In genomic region chr2:84970956-84971798, GRCh38 we compare ENCODE assay signal across 8 cellular contexts. TPM values are rescaled to one million over a fixed set of nuclear protein-coding genes. Genes with fewer than 3 reads are reported as not detected.
DNase-seq lines count a peak whose midpoint lies in the region; ATAC-seq and TF ChIP-seq lines count a peak whose summit lies in the region.

Gene KCMF1, plus strand, starts transcription at chr2:84971161. Its CDS starts 291 bp downstream, at chr2:84971452.

- H3K27me3 Mint-ChIP-seq in WTC11 (ENCODE audit: low read depth) = no peaks in the 10 kb centered on the region

- CTCF ChIA-PET in HEK293 (lab: Yijun Ruan, JAX) = no interaction called here
- CTCF ChIA-PET in WTC11 (lab: Charles Lee) = interaction anchor here (0.7 to 4.9 kb wide), 3 partner anchors 11 to 45 kb away, joined by 4 to 32 read pairs (median 7); no protein-coding TSS in a partner anchor

- DNase-seq in GM13976 (ENCODE audit: low spot score) = peak; percentile 90
- peak; percentile 86 for DNase-seq in NB4 (ENCODE audit: low read depth)
- DNase-seq in WTC11 (ENCODE audit: low spot score) = peak; percentile 74
- DNase-seq in breast epithelium (ENCODE audit: low spot score in 2 of 2) = peak; percentile 60 to 62
- peak; percentile 90 for DNase-seq in iPS-NIHi11 (ENCODE audit: low spot score)
- DNase-seq in foreskin melanocyte = no peak

- H3K27me3 ChIP-seq in breast epithelium (no peaks in the 10 kb centered on the region), skeletal muscle tissue (ENCODE audit: control insufficient read depth in 3 of 3, insufficient read depth in 3 of 3, low read length in 3 of 3) (no peaks in the 10 kb centered on the region)

- H3K9me3 ChIP-seq in HEK293 (ENCODE audit: control insufficient read depth, insufficient read depth, low read depth, low read length) (no peaks in the 10 kb centered on the region), breast epithelium (no peaks in the 10 kb centered on the region), skeletal muscle tissue (ENCODE audit: control insufficient read depth in 3 of 3, low read length in 3 of 3) (no peaks in the 10 kb centered on the region)

- peak within 1 kb of the TSS; percentile 95 to 98 (median 97) for H3K9ac ChIP-seq in skeletal muscle tissue (ENCODE audit: low read depth in 1 of 3, low read length in 3 of 3)

- peaks cover 10% of the 10 kb centered on the region for H3K4me1 ChIP-seq in HEK293 (ENCODE audit: control insufficient read depth, insufficient read depth, low read length)
- H3K4me1 ChIP-seq in breast epithelium = peaks cover 0 to 4% of the 10 kb centered on the region in 2 donors
- peaks cover 25 to 36% (median 25%) of the 10 kb centered on the region in 3 donors for H3K4me1 ChIP-seq in skeletal muscle tissue (ENCODE audit: control insufficient read depth in 3 of 3, insufficient read depth in 3 of 3, low read length in 3 of 3)

- peak; percentile 66 for ATAC-seq in WTC11

- POLR2A ChIA-PET in HEK293 (lab: Yijun Ruan, JAX) = interaction anchor here (0.6 to 6.6 kb wide), 9 partner anchors 8 to 383 kb away, joined by 3 to 59 read pairs (median 3); partner anchors contain the start of genes ELMOD3 and RETSAT
- POLR2A ChIA-PET in WTC11 (lab: Charles Lee) = interaction anchor here (0.7 to 6.7 kb wide), 5 partner anchors 12 to 82 kb away, joined by 3 to 90 read pairs (median 4); no protein-coding TSS in a partner anchor

- peaks cover 21% of the 10 kb centered on the region for H3K36me3 Mint-ChIP-seq in WTC11

- peak within 1 kb of the TSS; percentile 100 for H3K27ac Mint-ChIP-seq in WTC11

- TF ChIP-seq CTCF in GM13976 (IDR thresholded peaks at IDR 0.05; ENCODE audit: borderline replicate concordance, control extremely low read depth, extremely low read depth, insufficient read depth, missing control alignments) (no peak), HEK293 (tag by site-specific recombination; IDR thresholded peaks at IDR 0.05) (no peak), NB4 (IDR thresholded peaks at IDR 0.05; ENCODE audit: low read depth, low read length) (no peak), WTC11 (IDR thresholded peaks at IDR 0.05) (no peak), breast epithelium (IDR thresholded peaks at IDR 0.05) (no peak)

- H3K4me1 Mint-ChIP-seq in WTC11 = peaks cover 57% of the 10 kb centered on the region

- H3K4me3 ChIP-seq in HEK293 (ENCODE audit: low read depth, low read length) (peak within 1 kb of the TSS; percentile 86), NB4 (ENCODE audit: low read depth, low read length) (peak within 1 kb of the TSS; percentile 76), breast epithelium (peak within 1 kb of the TSS; percentile 74 to 98 (median 91)), skeletal muscle tissue (ENCODE audit: low read length in 3 of 3) (peak within 1 kb of the TSS; percentile 88 to 93 (median 93))

- peak within 1 kb of the TSS; percentile 99 for H3K4me3 Mint-ChIP-seq in WTC11

- intact Hi-C loops in breast epithelium (cut with DNase I; ENCODE audit: low total_unique reads) = no loop called here

- peak within 1 kb of the TSS; percentile 99 for H3K27ac ChIP-seq in HEK293 (ENCODE audit: extremely low read depth, low read depth, low read length)
- H3K27ac ChIP-seq in breast epithelium = peak within 1 kb of the TSS; percentile 97 to 100
- H3K27ac ChIP-seq in skeletal muscle tissue (ENCODE audit: low read depth, low read length) = peak within 1 kb of the TSS; percentile 96

- no peaks in the 10 kb centered on the region for H3K9me3 Mint-ChIP-seq in WTC11

- TF ChIP-seq POLR2A in NB4 (IDR thresholded peaks at IDR 0.05; ENCODE audit: extremely low read depth, insufficient read length) (peak; percentile 42), breast epithelium (IDR thresholded peaks at IDR 0.05) (no peak)

- in situ Hi-C loops in GM13976 (cut with MboI; ENCODE audit: low sequenced_read_pairs, unreplicated experiment) = no loop called here

- H3K36me3 ChIP-seq in HEK293 (ENCODE audit: control insufficient read depth in 2 of 2, insufficient read depth in 1 of 2, low read length in 2 of 2) = peaks cover 0 to 11% of the 10 kb centered on the region in 2 experiments; a peak in 2 of 3 replicates
- H3K36me3 ChIP-seq in breast epithelium = no peaks in the 10 kb centered on the region
- no peaks in the 10 kb centered on the region for H3K36me3 ChIP-seq in skeletal muscle tissue (ENCODE audit: control insufficient read depth in 3 of 3, insufficient read depth in 3 of 3, low read length in 3 of 3)

TF ChIP-seq in HEK293, 187 proteins besides CTCF, POLR2A, EP300 and RAD21:
- TF ChIP-seq ZNF501 (tag by site-specific recombination; IDR thresholded peaks at IDR 0.05) (no peak), ZNF2 (tag by site-specific recombination; IDR thresholded peaks at IDR 0.05) (no peak), ZNF394 (tag by site-specific recombination; IDR thresholded peaks at IDR 0.05; ENCODE audit: borderline replicate concordance) (no peak), SCRT1 (tag by site-specific recombination; IDR thresholded peaks at IDR 0.05; ENCODE audit: borderline replicate concordance) (no peak)
TF ChIP-seq in HEK293: peak in this region for 0.

TF ChIP-seq in WTC11, 78 proteins besides CTCF, POLR2A, EP300 and RAD21:
- TF ChIP-seq HMGXB4 (CRISPR knock-in tag; IDR thresholded peaks at IDR 0.05) (no peak), ELF4 (CRISPR knock-in tag; IDR thresholded peaks at IDR 0.05; ENCODE audit: low read depth) (no peak), KAT7 (CRISPR knock-in tag; IDR thresholded peaks at IDR 0.05; ENCODE audit: borderline replicate concordance) (peak; percentile 20; the same call in 1 of the 2 replicates)
TF ChIP-seq in WTC11: peak in this region for 1.

RNA-seq across cellular contexts. Expression of gene KCMF1, which starts in this region (rescaled TPM):
- 114 to 118 TPM (median 117 TPM) in 3 replicates for total RNA-seq in WTC11 (2021)
- 10 to 100 TPM; 35.7 to 68.6 (median 49.3) TPM for total RNA-seq in breast epithelium
- 12.5 TPM for total RNA-seq in skeletal muscle tissue
